29 cellular contexts compared by ENCODE assay signal in the genomic region with DNA sequence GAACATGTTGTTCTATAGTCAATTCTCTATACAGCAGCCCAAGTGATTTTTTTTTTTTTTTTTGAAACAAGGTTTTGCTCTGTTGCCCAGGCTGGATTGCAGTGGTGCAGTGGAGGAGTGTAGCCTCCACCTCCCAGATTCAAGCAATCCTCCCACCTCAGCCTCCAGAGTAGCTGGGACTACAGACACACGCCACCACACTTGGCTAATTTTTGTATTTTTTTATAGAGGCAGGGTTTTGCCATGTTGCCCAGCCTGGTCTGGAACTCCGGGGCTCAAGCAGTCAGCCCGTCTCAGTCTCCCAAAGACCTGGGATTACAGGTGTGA.
DNase-seq lines count a peak whose midpoint lies in the region; FAIRE-seq and TF ChIP-seq lines count a peak whose summit lies in the region.
"Had no signal": no experiment of that assay in that cellular context is flagged by ENCODE, and none has a peak within 500 bp of the region (broad histone marks: within the 10 kb centered on the region; RNA-seq: fewer than 3 reads in every experiment).

No MANE protein-coding gene starts in this region.

- H3K4me2 ChIP-seq in mammary epithelial cell (ENCODE audit: insufficient read depth, low read depth, low read length): no peak overlapping the region
- H3K4me2 ChIP-seq in astrocyte (ENCODE audit: low read length): peak overlapping the region; percentile 73
- no peak overlapping the region for H3K4me2 ChIP-seq in H9 (ENCODE audit: insufficient read depth, insufficient read length, low read length)

- H3K4me1 ChIP-seq in mammary epithelial cell (ENCODE audit: insufficient read depth, low read length): peaks cover 6% of the 10 kb centered on the region
- H3K4me1 ChIP-seq in astrocyte (ENCODE audit: insufficient read depth, low read length): peaks cover 13% of the 10 kb centered on the region
- no peaks in the 10 kb centered on the region for H3K4me1 ChIP-seq in H9 (ENCODE audit: insufficient read depth, low read length)
- H3K4me1 ChIP-seq: Peyer's patch, suprapubic skin had no signal

- H3K4me3 Mint-ChIP-seq in MCF 10A (ENCODE audit: unreplicated experiment): no peak overlapping the region
- H3K4me3 Mint-ChIP-seq in astrocyte (ENCODE audit: unreplicated experiment): peak overlapping the region; percentile 64
- no peak overlapping the region for H3K4me3 Mint-ChIP-seq in nephron progenitor cell
- no peak overlapping the region for H3K4me3 Mint-ChIP-seq in type B pancreatic cell
- no peak overlapping the region for H3K4me3 Mint-ChIP-seq in H9
- H3K4me3 Mint-ChIP-seq: activated CD8-positive, alpha-beta T cell treated with anti-CD3 and anti-CD28 coated beads, Interleukin-2, amount 10 ng/mL, durations not matched to agents 7 days and 5 days; activated naive CD8-positive, alpha-beta T cell; CD4-positive, alpha-beta memory T cell; central memory CD8-positive, alpha-beta T cell; nephron; stimulated activated naive B cell treated with anti-CD40 and anti-IgM and Interleukin-4, amounts not matched to agents 10 μg/mL and 1 μg/mL and 100 μg/mL, for 72 hours had no signal

- no peaks in the 10 kb centered on the region for H3K36me3 Mint-ChIP-seq in MCF 10A (ENCODE audit: insufficient read depth, unreplicated experiment)
- H3K36me3 Mint-ChIP-seq in astrocyte (ENCODE audit: low read depth, unreplicated experiment): peaks cover 2% of the 10 kb centered on the region
- H3K36me3 Mint-ChIP-seq in nephron progenitor cell (ENCODE audit: low read depth): peaks cover 38% of the 10 kb centered on the region
- H3K36me3 Mint-ChIP-seq in type B pancreatic cell: peaks cover 5% of the 10 kb centered on the region
- peaks cover 0 to 7% (median 2%) of the 10 kb centered on the region in 3 experiments; a peak in 3 of 7 replicates for H3K36me3 Mint-ChIP-seq in H9 (ENCODE audit: insufficient read depth in 1 of 3, low read depth in 3 of 3)
- H3K36me3 Mint-ChIP-seq: activated naive CD8-positive, alpha-beta T cell had no signal

- H3K4me1 Mint-ChIP-seq in MCF 10A (ENCODE audit: insufficient read depth, unreplicated experiment): peaks cover 17% of the 10 kb centered on the region
- H3K4me1 Mint-ChIP-seq in astrocyte (ENCODE audit: low read depth, unreplicated experiment): peaks cover 20% of the 10 kb centered on the region
- H3K4me1 Mint-ChIP-seq in nephron progenitor cell: peaks cover 49% of the 10 kb centered on the region
- peaks cover 14% of the 10 kb centered on the region for H3K4me1 Mint-ChIP-seq in type B pancreatic cell (ENCODE audit: unreplicated experiment)
- H3K4me1 Mint-ChIP-seq in H9: peaks cover 5 to 8% of the 10 kb centered on the region in 2 experiments; a peak in 3 of 4 replicates

- no peak overlapping the region for H2BK120ac ChIP-seq in H9 (ENCODE audit: low read depth, low read length, poor library complexity, severe bottlenecking)

- peak overlapping the region; percentile 3 for H3K27ac ChIP-seq in mammary epithelial cell (ENCODE audit: insufficient read depth, low read depth, low read length)
- H3K27ac ChIP-seq in astrocyte (ENCODE audit: low read depth, low read length): peak overlapping the region; percentile 88
- no peak overlapping the region for H3K27ac ChIP-seq in H9 (ENCODE audit: insufficient read length, low read depth, low read length)
- H3K27ac ChIP-seq: Peyer's patch, suprapubic skin had no signal

- H3T11ph ChIP-seq in H9 (ENCODE audit: low read length): no peak overlapping the region

- H3K56ac ChIP-seq in H9 (ENCODE audit: insufficient read length, low read depth, low read length): no peak overlapping the region

- no peak overlapping the region for H3K27ac Mint-ChIP-seq in MCF 10A (ENCODE audit: low read depth, unreplicated experiment)
- H3K27ac Mint-ChIP-seq in astrocyte (ENCODE audit: unreplicated experiment): peak overlapping the region; percentile 98
- H3K27ac Mint-ChIP-seq in nephron progenitor cell: peak overlapping the region; percentile 61
- H3K27ac Mint-ChIP-seq in type B pancreatic cell: peak overlapping the region; percentile 93
- peak overlapping the region in 1 of 3 experiments; percentile 10; a peak in 1 of 7 replicates for H3K27ac Mint-ChIP-seq in H9
- H3K27ac Mint-ChIP-seq: activated CD8-positive, alpha-beta T cell treated with anti-CD3 and anti-CD28 coated beads, Interleukin-2, amount 10 ng/mL, durations not matched to agents 7 days and 5 days; activated naive CD8-positive, alpha-beta T cell; CD4-positive, alpha-beta memory T cell; stimulated activated naive B cell treated with anti-CD40 and anti-IgM and Interleukin-4, amounts not matched to agents 10 μg/mL and 1 μg/mL and 100 μg/mL, for 72 hours had no signal

- H2AFZ ChIP-seq in mammary epithelial cell (ENCODE audit: low read depth, low read length) (peak overlapping the region; percentile 5), astrocyte (ENCODE audit: low read depth, low read length) (peak overlapping the region; percentile 12), H9 (ENCODE audit: low read length) (no peak overlapping the region)

- no peaks in the 10 kb centered on the region for H3K79me2 ChIP-seq in mammary epithelial cell (ENCODE audit: insufficient read depth, low read length)
- H3K79me2 ChIP-seq in astrocyte (ENCODE audit: insufficient read depth, low read length): peaks cover 69% of the 10 kb centered on the region
- H3K79me2 ChIP-seq in H9 (ENCODE audit: insufficient read depth, low read length): no peaks in the 10 kb centered on the region

- H3K14ac ChIP-seq in H9 (ENCODE audit: insufficient read depth, low read length): no peak overlapping the region

- BruUV-seq in mammary epithelial cell (replicated peaks; lab: Mats Ljungman, UMichigan): no TSS peak
- BruUV-seq in MCF 10A (replicated peaks; lab: Mats Ljungman, UMichigan): no TSS peak

- H3K4ac ChIP-seq in H9 (ENCODE audit: low read depth, low read length): no peak overlapping the region

- H3K23ac ChIP-seq in H9 (ENCODE audit: insufficient read length, low read depth, low read length): no peak overlapping the region

- H3K9me3 ChIP-seq in mammary epithelial cell (replicated peaks; ENCODE audit: insufficient read depth, low read length) (peaks cover 3% of the 10 kb centered on the region), astrocyte (ENCODE audit: insufficient read depth, low read depth, low read length) (no peaks in the 10 kb centered on the region), H9 (ENCODE audit: control insufficient read depth, low read depth, low read length) (peaks cover 8% of the 10 kb centered on the region)
- H3K9me3 ChIP-seq: mucosa of descending colon, Peyer's patch, suprapubic skin had no signal

- no peak overlapping the region for H2BK12ac ChIP-seq in H9 (ENCODE audit: insufficient read length, low read depth, low read length)

- no peak overlapping the region for H3K18ac ChIP-seq in H9 (ENCODE audit: insufficient read length, low read depth, low read length)

- dilution Hi-C loops in mammary epithelial cell (cut with HindIII; ENCODE audit: low sequenced_read_pairs): no loop called here

- no peak overlapping the region for H4K5ac ChIP-seq in H9 (ENCODE audit: insufficient read length, low read depth, low read length)

- H3K23me2 ChIP-seq in H9 (ENCODE audit: insufficient read length, low read depth, low read length, poor library complexity, severe bottlenecking): no peaks in the 10 kb centered on the region

- in situ Hi-C loops in mammary epithelial cell (cut with MboI; ENCODE audit: low sequenced_read_pairs in 2 of 2): no loop called here

- no peak for FAIRE-seq in astrocyte (lab: Jason Lieb, UNC)
- FAIRE-seq: endometrium, GM12891, K562 had no signal

- no peaks in the 10 kb centered on the region for H3K79me1 ChIP-seq in H9 (ENCODE audit: insufficient read depth, low read depth, low read length, poor library complexity, severe bottlenecking)

- peaks cover 7% of the 10 kb centered on the region for H3K9me3 Mint-ChIP-seq in MCF 10A (ENCODE audit: unreplicated experiment)
- H3K9me3 Mint-ChIP-seq in astrocyte (ENCODE audit: unreplicated experiment): peaks cover 8% of the 10 kb centered on the region
- H3K9me3 Mint-ChIP-seq in nephron progenitor cell: peaks cover 25% of the 10 kb centered on the region
- H3K9me3 Mint-ChIP-seq in type B pancreatic cell: no peaks in the 10 kb centered on the region
- peaks cover 8 to 9% of the 10 kb centered on the region in 2 experiments; a peak in 3 of 5 replicates for H3K9me3 Mint-ChIP-seq in H9
- H3K9me3 Mint-ChIP-seq: central memory CD8-positive, alpha-beta T cell; nephron had no signal

- DNase-seq in mammary epithelial cell (no peak), MCF 10A (ENCODE audit: unreplicated experiment) (no peak), astrocyte (ENCODE audit: low read depth) (no peak), nephron progenitor cell (no peak), type B pancreatic cell (ENCODE audit: extremely low spot score, unreplicated experiment) (peak; percentile 13), H9 (no peak), globus pallidus (ENCODE audit: low spot score) (no peak)
- DNase-seq in stimulated activated naive CD4-positive, alpha-beta T cell (lab: John Stamatoyannopoulos, UW): no peak
- DNase-seq: activated CD4-positive, alpha-beta T cell treated with anti-CD3 and anti-CD28 coated beads for 1 hour; activated CD8-positive, alpha-beta T cell treated with anti-CD3 and anti-CD28 coated beads, Interleukin-2, amount 10 ng/mL, durations not matched to agents 7 days and 5 days; aorta; CD4-positive, alpha-beta memory T cell; DMS 273 treated with DMSO at 0.1 percent for 48 hours; GOT3; mucosa of descending colon; NCI-H2029; NCI-H526; Peyer's patch; posterior cingulate gyrus; stimulated activated CD4-positive, alpha-beta T cell treated with anti-CD3 and anti-CD28 coated beads, Interleukin-15, amount 100 ng/mL, for 24 hours; stimulated activated naive B cell treated with anti-CD40 and anti-IgM and Interleukin-4, amounts not matched to agents 10 μg/mL and 1 μg/mL and 100 μg/mL, for 72 hours; T-helper 2 cell had no signal

- H4K91ac ChIP-seq in H9 (ENCODE audit: insufficient read length, low read depth, low read length): no peak overlapping the region

- intact Hi-C loops in mammary epithelial cell (cut with micrococcal nuclease): no loop called here
- intact Hi-C loops in MCF 10A (cut with micrococcal nuclease): no loop called here

- H3K4me3 ChIP-seq in mammary epithelial cell (replicated peaks in 1 of 3; ENCODE audit: insufficient read depth in 1 of 3, low read depth in 2 of 3, low read length in 3 of 3) (no peak overlapping the region), astrocyte (ENCODE audit: insufficient read depth, low read depth, low read length) (peak overlapping the region; percentile 2)
- H3K4me3 ChIP-seq: K562, mucosa of descending colon, Peyer's patch, suprapubic skin had no signal

- no peak overlapping the region for H3K9ac ChIP-seq in mammary epithelial cell (ENCODE audit: insufficient read depth, low read length)
- H3K9ac ChIP-seq in astrocyte (ENCODE audit: low read length): peak overlapping the region; percentile 62
- H3K9ac ChIP-seq in H9 (ENCODE audit: extremely low read depth, insufficient read length, low read length): no peak overlapping the region

- H3K36me3 ChIP-seq in mammary epithelial cell (ENCODE audit: insufficient read depth, low read length): no peaks in the 10 kb centered on the region
- H3K36me3 ChIP-seq in astrocyte (ENCODE audit: insufficient read depth, low read length): no peaks in the 10 kb centered on the region
- H3K36me3 ChIP-seq: Peyer's patch, suprapubic skin had no signal

- H2BK20ac ChIP-seq in H9 (ENCODE audit: low read depth, low read length, poor library complexity, severe bottlenecking): no peak overlapping the region

- no peaks in the 10 kb centered on the region for H3K27me3 Mint-ChIP-seq in MCF 10A (ENCODE audit: insufficient read depth, unreplicated experiment)
- H3K27me3 Mint-ChIP-seq in astrocyte (ENCODE audit: low read depth, unreplicated experiment): no peaks in the 10 kb centered on the region
- peaks cover 2% of the 10 kb centered on the region for H3K27me3 Mint-ChIP-seq in nephron progenitor cell (ENCODE audit: low read depth, poor library complexity)
- H3K27me3 Mint-ChIP-seq in type B pancreatic cell: no peaks in the 10 kb centered on the region
- no peaks in the 10 kb centered on the region; the same call in 1 of the 2 replicates for H3K27me3 Mint-ChIP-seq in H9 (ENCODE audit: low read depth)
- H3K27me3 Mint-ChIP-seq: activated naive CD8-positive, alpha-beta T cell; CD4-positive, alpha-beta memory T cell; stimulated activated naive B cell treated with anti-CD40 and anti-IgM and Interleukin-4, amounts not matched to agents 10 μg/mL and 1 μg/mL and 100 μg/mL, for 72 hours had no signal

- H4K20me1 ChIP-seq in mammary epithelial cell (ENCODE audit: insufficient read depth, low read length) (no peaks in the 10 kb centered on the region), astrocyte (ENCODE audit: insufficient read depth, low read length) (no peaks in the 10 kb centered on the region), H9 (ENCODE audit: control insufficient read depth, insufficient read depth, insufficient read length) (no peaks in the 10 kb centered on the region)

- CTCF ChIA-PET in mammary epithelial cell (lab: Charles Lee; ENCODE audit: low non-redundant PET) (no interaction called here), MCF 10A (lab: Yijun Ruan, JAX) (no interaction called here)

- POLR2A ChIA-PET in MCF 10A (lab: Yijun Ruan, JAX): interaction anchor here (0.6 to 0.7 kb wide), 2 partner anchors 150 to 185 kb away, joined by 3 to 4 read pairs; no protein-coding TSS in a partner anchor

- H2AK5ac ChIP-seq in H9 (ENCODE audit: insufficient read length, low read length): no peak overlapping the region

- no peak overlapping the region for H4K8ac ChIP-seq in H9 (replicated peaks; ENCODE audit: insufficient read length, low read depth, low read length)

- no peaks in the 10 kb centered on the region for H3K27me3 ChIP-seq in mammary epithelial cell (ENCODE audit: insufficient read depth, low read length)
- H3K27me3 ChIP-seq in astrocyte (ENCODE audit: insufficient read depth, low read length): no peaks in the 10 kb centered on the region
- no peaks in the 10 kb centered on the region for H3K27me3 ChIP-seq in H9 (ENCODE audit: insufficient read depth, low read length)
- H3K27me3 ChIP-seq: Peyer's patch, suprapubic skin had no signal

- no peak overlapping the region for H2BK15ac ChIP-seq in H9 (ENCODE audit: low read depth, low read length)

- TF ChIP-seq CTCF in mammary epithelial cell (conservative IDR thresholded peaks at IDR 0.05 in 1 of 2, IDR thresholded peaks at IDR 0.05 in 1 of 2; ENCODE audit: extremely low read depth in 1 of 2, insufficient read depth in 1 of 2, low read depth in 1 of 2, low read length in 2 of 2) (no peak), MCF 10A (IDR thresholded peaks at IDR 0.05; ENCODE audit: unreplicated experiment) (no peak), astrocyte (IDR thresholded peaks at IDR 0.05; ENCODE audit: insufficient read depth, low read depth, low read length) (no peak), nephron progenitor cell (IDR thresholded peaks at IDR 0.05) (no peak), type B pancreatic cell (conservative IDR thresholded peaks at IDR 0.05) (no peak), H9 (conservative IDR thresholded peaks at IDR 0.05) (no peak)

- WGBS in mammary epithelial cell (ENCODE audit: low coverage, missing lambda C conversion rate): no CpG with 5 or more reads among the region's 3 CpGs
- no CpG with 5 or more reads among the region's 3 CpGs for WGBS in H9 (ENCODE audit: extremely low coverage, insufficient read length, low lambda C conversion rate)

- H2BK5ac ChIP-seq in H9 (ENCODE audit: insufficient read length, low read length): no peak overlapping the region
